ENCODE assay signal across 9 cellular contexts in the genomic region with DNA sequence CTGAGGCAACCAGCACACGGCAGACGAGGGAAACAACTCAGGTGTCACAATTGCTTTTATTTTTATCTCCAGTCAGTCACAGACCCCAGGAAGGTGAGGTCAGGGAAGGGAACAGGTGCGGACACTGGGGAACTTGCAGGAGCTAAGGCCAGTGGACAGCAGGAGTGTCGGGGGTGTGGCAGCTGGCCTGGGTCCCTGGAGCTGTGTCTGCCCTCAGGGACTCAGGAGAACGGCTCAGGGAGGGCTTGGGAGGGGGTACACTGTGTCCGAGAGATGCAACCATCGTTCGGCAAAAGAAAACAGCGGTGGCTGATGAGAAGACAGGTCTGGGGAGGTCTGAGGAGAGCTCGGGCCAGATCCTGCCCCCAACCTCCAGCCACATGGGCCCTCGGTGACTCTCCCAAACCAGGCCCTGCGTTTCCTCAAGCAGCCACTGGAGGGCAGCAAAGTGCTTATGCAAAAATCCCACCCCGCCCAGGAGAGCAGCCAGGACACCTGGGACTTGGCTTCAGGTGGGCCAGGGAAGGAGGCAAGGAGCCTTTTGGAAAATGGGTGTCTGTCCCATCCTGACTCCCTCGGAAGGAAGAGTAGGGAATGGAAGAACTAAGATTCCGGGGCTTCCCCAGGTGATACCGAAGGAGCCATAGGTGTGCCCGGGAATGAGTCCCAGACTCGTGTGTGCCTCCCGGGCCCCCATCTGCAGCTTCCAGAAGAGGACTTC.
DNase-seq lines count a peak whose midpoint lies in the region; ATAC-seq and TF ChIP-seq lines count a peak whose summit lies in the region.
"Had no signal": no experiment of that assay in that cellular context is flagged by ENCODE, and none has a peak within 500 bp of the region (broad histone marks: within the 10 kb centered on the region; RNA-seq: fewer than 3 reads in every experiment).

No MANE protein-coding gene starts in this region.

- peak; percentile 99 for TF ChIP-seq CTCF in cardiac fibroblast (IDR thresholded peaks at IDR 0.05; ENCODE audit: low read depth, low read length)

- ATAC-seq in HG02870 (IDR thresholded peaks at IDR 0.05; ENCODE audit: unreplicated experiment), result no peak

- no peak overlapping the region for H3K4me3 ChIP-seq in cardiac fibroblast (replicated peaks in 1 of 2; ENCODE audit: low read depth in 2 of 2, low read length in 2 of 2)
- H3K4me3 ChIP-seq: skin epidermis had no signal

- DNase-seq in NCI-H510A treated with DMSO at 0.1 percent for 48 hours (lab: John Stamatoyannopoulos, UW), result peak; percentile 44
- no peak for DNase-seq in NCI-H510A (lab: John Stamatoyannopoulos, UW)
- peak; percentile 69 for DNase-seq in NCI-H146 (lab: John Stamatoyannopoulos, UW)
- DNase-seq in activated CD4-positive, CD25-positive, alpha-beta regulatory T cell (lab: John Stamatoyannopoulos, UW), result peak; percentile 33 to 75 (median 48)
- peak; percentile 67 to 71 for DNase-seq in cardiac fibroblast (ENCODE audit: low read depth in 2 of 2)
- peak; percentile 31 for DNase-seq in kidney glomerular epithelial cell (lab: John Stamatoyannopoulos, UW)
- peak; percentile 80 to 83 for DNase-seq in stimulated activated CD4-positive, alpha-beta T cell treated with anti-CD3 and anti-CD28 coated beads, Interleukin-2, amount 100 ng/mL, for 48 hours
